In the genomic region with DNA sequence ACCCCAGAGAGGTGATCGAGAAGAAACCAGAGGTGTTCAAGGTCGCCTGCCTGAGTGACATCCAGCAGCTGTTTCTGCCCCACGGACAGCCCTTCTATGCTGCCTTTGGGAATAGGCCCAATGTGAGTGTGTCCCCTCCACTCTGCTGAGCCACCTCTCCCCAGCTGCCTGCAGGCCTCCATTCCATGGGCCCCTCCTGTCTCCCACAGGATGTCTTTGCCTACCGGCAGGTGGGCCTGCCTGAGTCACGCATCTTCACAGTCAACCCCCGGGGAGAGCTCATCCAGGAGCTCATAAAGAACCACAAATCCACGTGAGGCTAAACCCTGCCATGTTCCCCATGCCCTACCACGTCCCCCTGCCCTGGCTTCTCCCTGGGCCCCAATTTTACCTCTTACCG, we compare ENCODE assay signal across 27 cellular contexts. TPM values are rescaled to one million over a fixed set of nuclear protein-coding genes. Genes with fewer than 3 reads are reported as not detected.
"Had no signal": no experiment of that assay in that cellular context is flagged by ENCODE, and none has a peak within 500 bp of the region (broad histone marks: within the 10 kb centered on the region; RNA-seq: fewer than 3 reads in every experiment).

No MANE protein-coding gene starts in this region.

- H3K27me3 Mint-ChIP-seq: activated naive CD8-positive, alpha-beta T cell; brain; central memory CD8-positive, alpha-beta T cell had no signal

- H3K4me3 ChIP-seq: SK-N-MC had no signal

- H3K9me3 Mint-ChIP-seq: activated T-cell treated with anti-CD3 and anti-CD28 coated beads, Interleukin-2, amount 50 U/mL, for 4 hours; brain; central memory CD8-positive, alpha-beta T cell had no signal

- H3K4me3 Mint-ChIP-seq: activated naive CD8-positive, alpha-beta T cell; activated T-cell treated with anti-CD3 and anti-CD28 coated beads, Interleukin-2, amount 50 U/mL, for 4 hours; brain; central memory CD8-positive, alpha-beta T cell had no signal

- DNase-seq: activated CD4-positive, alpha-beta T cell treated with anti-CD3 and anti-CD28 coated beads for 48 hours; activated CD4-positive, alpha-beta T cell treated with anti-CD3 and anti-CD28 coated beads, Interleukin-2, amount 50 U/mL, for 48 hours; activated effector memory CD4-positive, alpha-beta T cell treated with anti-CD3 and anti-CD28 coated beads, Interleukin-2, amount 50 U/mL, for 16 hours; activated naive CD4-positive, alpha-beta T cell treated with Interleukin-2 at 50 U/mL for 16 hours; activated T-cell treated with anti-CD3 and anti-CD28 coated beads, Interleukin-2, amount 50 U/mL, for 4 hours; amygdala; NCI-H1092; NCI-H1417; NCI-H1930; NCI-H2171; NCI-H2227 treated with DMSO at 0.1 percent for 48 hours; NCI-H510A; NCI-H526 treated with DMSO at 0.1 percent for 48 hours; NK-92 treated with Interleukin-12 subunit alpha and Interleukin-12 subunit beta, amount 100 ng/mL, for 24 hours; OCI-M1; RPMI8226; SHP77 treated with DMSO at 0.1 percent for 48 hours; T-helper 1 cell had no signal

- H3K36me3 Mint-ChIP-seq: activated naive CD8-positive, alpha-beta T cell; brain had no signal

- H3K27ac Mint-ChIP-seq: activated naive CD8-positive, alpha-beta T cell; brain had no signal

- H3K4me1 Mint-ChIP-seq: central memory CD8-positive, alpha-beta T cell had no signal

- ATAC-seq: activated CD4-positive, CD25-positive, alpha-beta regulatory T cell treated with anti-CD3 and anti-CD28 coated beads, Interleukin-2, amount 50 U/mL, for 24 hours; Panc1 had no signal

- H3K27ac ChIP-seq: KMS-11, SK-N-MC had no signal

RNA-seq across cellular contexts. Expression of a gene that starts 8.4 kb away (rescaled TPM):
- total RNA-seq: activated T-cell treated with anti-CD3 and anti-CD28 coated beads, Interleukin-2, amount 50 U/mL, for 4 hours; MCF 10A; T-helper 2 cell treated with Interferon-gamma antibody and Interleukin-4, amounts not matched to agents 100 ng/mL and 5 ng/mL, for 36 hours had no signal
